1 cellular context compared by ENCODE assay signal in the genomic region with DNA sequence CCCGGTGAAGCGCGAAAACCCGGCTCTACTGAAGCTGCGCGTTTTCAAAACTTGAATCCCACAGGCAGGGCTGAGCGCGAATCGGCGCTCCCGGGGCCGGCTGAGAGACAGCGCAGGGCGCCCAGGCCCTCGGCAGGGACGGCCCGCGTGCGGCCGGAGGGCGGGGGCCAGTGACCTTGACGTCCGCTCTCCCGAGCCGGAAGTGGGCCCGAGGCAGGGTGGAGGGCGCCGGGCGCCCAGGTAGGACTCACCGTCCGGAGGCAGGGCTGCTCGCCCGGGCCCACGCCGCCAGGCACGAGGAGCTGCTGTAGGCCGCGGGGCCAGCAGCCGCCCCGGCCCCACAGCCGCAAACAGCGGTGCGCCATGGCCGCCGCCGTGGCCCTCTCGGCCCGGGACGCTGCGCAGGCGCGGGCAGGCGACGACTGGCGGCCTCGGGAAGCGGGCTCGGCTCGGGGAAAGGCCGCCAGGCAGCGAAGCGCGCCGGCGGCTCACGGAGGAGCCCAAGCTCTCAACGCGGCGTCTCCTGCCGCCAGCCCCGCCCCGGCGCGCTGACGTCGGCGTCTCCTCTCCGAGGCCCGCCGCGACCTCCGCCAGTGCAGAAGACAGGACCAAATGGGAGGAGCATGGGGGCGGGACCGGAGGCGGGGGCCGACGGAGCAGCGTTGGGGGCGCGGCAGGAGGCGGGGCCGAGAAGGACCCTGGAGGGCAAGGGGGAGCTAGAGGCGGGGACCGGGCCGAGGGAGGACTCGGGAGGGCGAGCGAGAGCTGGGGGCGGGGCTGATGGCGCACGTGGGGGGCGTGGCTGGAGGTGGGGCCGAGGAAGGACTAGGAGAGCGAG.
A peak's percentile ranks its signal among the peaks of the same experiment; 100 is the strongest.
TF ChIP-seq lines count a peak whose summit lies in the region.

A gene (minus strand): TSS at position 510 of the 838 bp plus-strand sequence. CDS start 145 bp downstream, at position 365.

TF ChIP-seq in HepG2, 621 proteins besides CTCF, POLR2A, EP300 and RAD21 (continued from another document and continues in another):
- TF ChIP-seq, protein P1, sequence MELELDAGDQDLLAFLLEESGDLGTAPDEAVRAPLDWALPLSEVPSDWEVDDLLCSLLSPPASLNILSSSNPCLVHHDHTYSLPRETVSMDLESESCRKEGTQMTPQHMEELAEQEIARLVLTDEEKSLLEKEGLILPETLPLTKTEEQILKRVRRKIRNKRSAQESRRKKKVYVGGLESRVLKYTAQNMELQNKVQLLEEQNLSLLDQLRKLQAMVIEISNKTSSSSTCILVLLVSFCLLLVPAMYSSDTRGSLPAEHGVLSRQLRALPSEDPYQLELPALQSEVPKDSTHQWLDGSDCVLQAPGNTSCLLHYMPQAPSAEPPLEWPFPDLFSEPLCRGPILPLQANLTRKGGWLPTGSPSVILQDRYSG (CRISPR knock-in tag; IDR thresholded peaks at IDR 0.05), result peak; percentile 59; the same call in 1 of the 2 replicates
- TF ChIP-seq, protein P2, sequence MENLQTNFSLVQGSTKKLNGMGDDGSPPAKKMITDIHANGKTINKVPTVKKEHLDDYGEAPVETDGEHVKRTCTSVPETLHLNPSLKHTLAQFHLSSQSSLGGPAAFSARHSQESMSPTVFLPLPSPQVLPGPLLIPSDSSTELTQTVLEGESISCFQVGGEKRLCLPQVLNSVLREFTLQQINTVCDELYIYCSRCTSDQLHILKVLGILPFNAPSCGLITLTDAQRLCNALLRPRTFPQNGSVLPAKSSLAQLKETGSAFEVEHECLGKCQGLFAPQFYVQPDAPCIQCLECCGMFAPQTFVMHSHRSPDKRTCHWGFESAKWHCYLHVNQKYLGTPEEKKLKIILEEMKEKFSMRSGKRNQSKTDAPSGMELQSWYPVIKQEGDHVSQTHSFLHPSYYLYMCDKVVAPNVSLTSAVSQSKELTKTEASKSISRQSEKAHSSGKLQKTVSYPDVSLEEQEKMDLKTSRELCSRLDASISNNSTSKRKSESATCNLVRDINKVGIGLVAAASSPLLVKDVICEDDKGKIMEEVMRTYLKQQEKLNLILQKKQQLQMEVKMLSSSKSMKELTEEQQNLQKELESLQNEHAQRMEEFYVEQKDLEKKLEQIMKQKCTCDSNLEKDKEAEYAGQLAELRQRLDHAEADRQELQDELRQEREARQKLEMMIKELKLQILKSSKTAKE (CRISPR knock-in tag; IDR thresholded peaks at IDR 0.05; ENCODE audit: borderline replicate concordance), result peak; percentile 52
- TF ChIP-seq THAP11 (CRISPR knock-in tag; IDR thresholded peaks at IDR 0.05) (peak; percentile 35; the same call in 1 of the 2 replicates), JUN (CRISPR knock-in tag; IDR thresholded peaks at IDR 0.05) (no peak; the same call in 1 of the 2 replicates), GATAD1 (CRISPR knock-in tag; IDR thresholded peaks at IDR 0.05) (no peak), ZNF501 (CRISPR knock-in tag; IDR thresholded peaks at IDR 0.05) (no peak), ZNF841 (CRISPR knock-in tag; IDR thresholded peaks at IDR 0.05; ENCODE audit: borderline replicate concordance) (0 out of 2 replicates have a peak, but pooled peaks have one; percentile 27), ZNF101 (CRISPR knock-in tag; IDR thresholded peaks at IDR 0.05; ENCODE audit: borderline replicate concordance, low read depth) (no peak), DPF2 (CRISPR knock-in tag; IDR thresholded peaks at IDR 0.05; ENCODE audit: borderline replicate concordance, low read depth) (no peak), ZNF777 (CRISPR knock-in tag; IDR thresholded peaks at IDR 0.05) (no peak; the same call in none of the 2 replicates), ZNF468 (CRISPR knock-in tag; IDR thresholded peaks at IDR 0.05) (no peak), ATF7 (IDR thresholded peaks at IDR 0.05) (no peak), ATF7 (CRISPR knock-in tag; IDR thresholded peaks at IDR 0.05) (no peak), ZNF235 (CRISPR knock-in tag; IDR thresholded peaks at IDR 0.05; ENCODE audit: borderline replicate concordance) (peak; percentile 57; the same call in 1 of the 2 replicates), NCOR1 (IDR thresholded peaks at IDR 0.05; ENCODE audit: borderline replicate concordance, low read length) (no peak), TOPORS (CRISPR knock-in tag; IDR thresholded peaks at IDR 0.05) (0 out of 2 replicates have a peak, but pooled peaks have one; percentile 32), ZNF292 (CRISPR knock-in tag; IDR thresholded peaks at IDR 0.05; ENCODE audit: borderline replicate concordance, low read depth) (no peak), GFI1 (CRISPR knock-in tag; IDR thresholded peaks at IDR 0.05; ENCODE audit: borderline replicate concordance) (peak; percentile 55; the same call in 1 of the 2 replicates), CBX2 (IDR thresholded peaks at IDR 0.05; ENCODE audit: low read depth, low read length) (no peak), CBX2 (CRISPR knock-in tag; IDR thresholded peaks at IDR 0.05; ENCODE audit: low read depth) (no peak), ZNF567 (CRISPR knock-in tag; IDR thresholded peaks at IDR 0.05; ENCODE audit: borderline replicate concordance) (peak; percentile 95), ISL2 (CRISPR knock-in tag; IDR thresholded peaks at IDR 0.05) (peak; percentile 50; the same call in 1 of the 2 replicates), ZNF510 (CRISPR knock-in tag; IDR thresholded peaks at IDR 0.05; ENCODE audit: low read depth) (0 out of 2 replicates have a peak, but pooled peaks have one; percentile 30)
- TF ChIP-seq, protein P3, sequence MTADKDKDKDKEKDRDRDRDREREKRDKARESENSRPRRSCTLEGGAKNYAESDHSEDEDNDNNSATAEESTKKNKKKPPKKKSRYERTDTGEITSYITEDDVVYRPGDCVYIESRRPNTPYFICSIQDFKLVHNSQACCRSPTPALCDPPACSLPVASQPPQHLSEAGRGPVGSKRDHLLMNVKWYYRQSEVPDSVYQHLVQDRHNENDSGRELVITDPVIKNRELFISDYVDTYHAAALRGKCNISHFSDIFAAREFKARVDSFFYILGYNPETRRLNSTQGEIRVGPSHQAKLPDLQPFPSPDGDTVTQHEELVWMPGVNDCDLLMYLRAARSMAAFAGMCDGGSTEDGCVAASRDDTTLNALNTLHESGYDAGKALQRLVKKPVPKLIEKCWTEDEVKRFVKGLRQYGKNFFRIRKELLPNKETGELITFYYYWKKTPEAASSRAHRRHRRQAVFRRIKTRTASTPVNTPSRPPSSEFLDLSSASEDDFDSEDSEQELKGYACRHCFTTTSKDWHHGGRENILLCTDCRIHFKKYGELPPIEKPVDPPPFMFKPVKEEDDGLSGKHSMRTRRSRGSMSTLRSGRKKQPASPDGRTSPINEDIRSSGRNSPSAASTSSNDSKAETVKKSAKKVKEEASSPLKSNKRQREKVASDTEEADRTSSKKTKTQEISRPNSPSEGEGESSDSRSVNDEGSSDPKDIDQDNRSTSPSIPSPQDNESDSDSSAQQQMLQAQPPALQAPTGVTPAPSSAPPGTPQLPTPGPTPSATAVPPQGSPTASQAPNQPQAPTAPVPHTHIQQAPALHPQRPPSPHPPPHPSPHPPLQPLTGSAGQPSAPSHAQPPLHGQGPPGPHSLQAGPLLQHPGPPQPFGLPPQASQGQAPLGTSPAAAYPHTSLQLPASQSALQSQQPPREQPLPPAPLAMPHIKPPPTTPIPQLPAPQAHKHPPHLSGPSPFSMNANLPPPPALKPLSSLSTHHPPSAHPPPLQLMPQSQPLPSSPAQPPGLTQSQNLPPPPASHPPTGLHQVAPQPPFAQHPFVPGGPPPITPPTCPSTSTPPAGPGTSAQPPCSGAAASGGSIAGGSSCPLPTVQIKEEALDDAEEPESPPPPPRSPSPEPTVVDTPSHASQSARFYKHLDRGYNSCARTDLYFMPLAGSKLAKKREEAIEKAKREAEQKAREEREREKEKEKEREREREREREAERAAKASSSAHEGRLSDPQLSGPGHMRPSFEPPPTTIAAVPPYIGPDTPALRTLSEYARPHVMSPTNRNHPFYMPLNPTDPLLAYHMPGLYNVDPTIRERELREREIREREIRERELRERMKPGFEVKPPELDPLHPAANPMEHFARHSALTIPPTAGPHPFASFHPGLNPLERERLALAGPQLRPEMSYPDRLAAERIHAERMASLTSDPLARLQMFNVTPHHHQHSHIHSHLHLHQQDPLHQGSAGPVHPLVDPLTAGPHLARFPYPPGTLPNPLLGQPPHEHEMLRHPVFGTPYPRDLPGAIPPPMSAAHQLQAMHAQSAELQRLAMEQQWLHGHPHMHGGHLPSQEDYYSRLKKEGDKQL (CRISPR knock-in tag; IDR thresholded peaks at IDR 0.05; ENCODE audit: low read depth), result no peak
- TF ChIP-seq, protein P4, sequence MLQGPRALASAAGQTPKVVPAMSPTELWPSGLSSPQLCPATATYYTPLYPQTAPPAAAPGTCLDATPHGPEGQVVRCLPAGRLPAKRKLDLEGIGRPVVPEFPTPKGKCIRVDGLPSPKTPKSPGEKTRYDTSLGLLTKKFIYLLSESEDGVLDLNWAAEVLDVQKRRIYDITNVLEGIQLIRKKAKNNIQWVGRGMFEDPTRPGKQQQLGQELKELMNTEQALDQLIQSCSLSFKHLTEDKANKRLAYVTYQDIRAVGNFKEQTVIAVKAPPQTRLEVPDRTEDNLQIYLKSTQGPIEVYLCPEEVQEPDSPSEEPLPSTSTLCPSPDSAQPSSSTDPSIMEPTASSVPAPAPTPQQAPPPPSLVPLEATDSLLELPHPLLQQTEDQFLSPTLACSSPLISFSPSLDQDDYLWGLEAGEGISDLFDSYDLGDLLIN (CRISPR knock-in tag; IDR thresholded peaks at IDR 0.05; ENCODE audit: borderline replicate concordance), result no peak
- TF ChIP-seq, protein P5, sequence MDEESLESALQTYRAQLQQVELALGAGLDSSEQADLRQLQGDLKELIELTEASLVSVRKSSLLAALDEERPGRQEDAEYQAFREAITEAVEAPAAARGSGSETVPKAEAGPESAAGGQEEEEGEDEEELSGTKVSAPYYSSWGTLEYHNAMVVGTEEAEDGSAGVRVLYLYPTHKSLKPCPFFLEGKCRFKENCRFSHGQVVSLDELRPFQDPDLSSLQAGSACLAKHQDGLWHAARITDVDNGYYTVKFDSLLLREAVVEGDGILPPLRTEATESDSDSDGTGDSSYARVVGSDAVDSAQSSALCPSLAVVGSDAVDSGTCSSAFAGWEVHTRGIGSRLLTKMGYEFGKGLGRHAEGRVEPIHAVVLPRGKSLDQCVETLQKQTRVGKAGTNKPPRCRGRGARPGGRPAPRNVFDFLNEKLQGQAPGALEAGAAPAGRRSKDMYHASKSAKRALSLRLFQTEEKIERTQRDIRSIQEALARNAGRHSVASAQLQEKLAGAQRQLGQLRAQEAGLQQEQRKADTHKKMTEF (CRISPR knock-in tag; IDR thresholded peaks at IDR 0.05), result 0 out of 2 replicates have a peak, but pooled peaks have one; percentile 44
- TF ChIP-seq, protein P6, sequence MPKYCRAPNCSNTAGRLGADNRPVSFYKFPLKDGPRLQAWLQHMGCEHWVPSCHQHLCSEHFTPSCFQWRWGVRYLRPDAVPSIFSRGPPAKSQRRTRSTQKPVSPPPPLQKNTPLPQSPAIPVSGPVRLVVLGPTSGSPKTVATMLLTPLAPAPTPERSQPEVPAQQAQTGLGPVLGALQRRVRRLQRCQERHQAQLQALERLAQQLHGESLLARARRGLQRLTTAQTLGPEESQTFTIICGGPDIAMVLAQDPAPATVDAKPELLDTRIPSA (CRISPR knock-in tag; IDR thresholded peaks at IDR 0.05; ENCODE audit: borderline replicate concordance), result no peak; the same call in 1 of the 2 replicates
- TF ChIP-seq, protein P7, sequence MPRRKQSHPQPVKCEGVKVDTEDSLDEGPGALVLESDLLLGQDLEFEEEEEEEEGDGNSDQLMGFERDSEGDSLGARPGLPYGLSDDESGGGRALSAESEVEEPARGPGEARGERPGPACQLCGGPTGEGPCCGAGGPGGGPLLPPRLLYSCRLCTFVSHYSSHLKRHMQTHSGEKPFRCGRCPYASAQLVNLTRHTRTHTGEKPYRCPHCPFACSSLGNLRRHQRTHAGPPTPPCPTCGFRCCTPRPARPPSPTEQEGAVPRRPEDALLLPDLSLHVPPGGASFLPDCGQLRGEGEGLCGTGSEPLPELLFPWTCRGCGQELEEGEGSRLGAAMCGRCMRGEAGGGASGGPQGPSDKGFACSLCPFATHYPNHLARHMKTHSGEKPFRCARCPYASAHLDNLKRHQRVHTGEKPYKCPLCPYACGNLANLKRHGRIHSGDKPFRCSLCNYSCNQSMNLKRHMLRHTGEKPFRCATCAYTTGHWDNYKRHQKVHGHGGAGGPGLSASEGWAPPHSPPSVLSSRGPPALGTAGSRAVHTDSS (CRISPR knock-in tag; conservative IDR thresholded peaks at IDR 0.05), result 0 out of 2 replicates have a peak, but pooled peaks have one; percentile 38
- TF ChIP-seq, protein P8, sequence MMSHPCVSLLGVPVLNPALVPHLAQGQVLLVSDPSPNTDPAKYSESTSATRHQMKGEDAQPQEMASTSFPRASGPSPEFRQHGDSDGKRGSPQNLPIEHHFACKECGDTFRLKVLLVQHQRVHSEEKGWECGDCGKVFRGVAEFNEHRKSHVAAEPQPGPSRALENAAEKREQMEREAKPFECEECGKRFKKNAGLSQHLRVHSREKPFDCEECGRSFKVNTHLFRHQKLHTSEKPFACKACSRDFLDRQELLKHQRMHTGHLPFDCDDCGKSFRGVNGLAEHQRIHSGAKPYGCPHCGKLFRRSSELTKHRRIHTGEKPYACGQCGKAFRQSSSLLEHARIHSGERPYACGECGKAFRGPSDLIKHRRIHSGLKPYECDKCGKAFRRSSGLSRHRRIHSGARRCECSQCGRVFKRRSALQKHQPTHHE (CRISPR knock-in tag; IDR thresholded peaks at IDR 0.05; ENCODE audit: borderline replicate concordance), result no peak
- TF ChIP-seq, protein P9, sequence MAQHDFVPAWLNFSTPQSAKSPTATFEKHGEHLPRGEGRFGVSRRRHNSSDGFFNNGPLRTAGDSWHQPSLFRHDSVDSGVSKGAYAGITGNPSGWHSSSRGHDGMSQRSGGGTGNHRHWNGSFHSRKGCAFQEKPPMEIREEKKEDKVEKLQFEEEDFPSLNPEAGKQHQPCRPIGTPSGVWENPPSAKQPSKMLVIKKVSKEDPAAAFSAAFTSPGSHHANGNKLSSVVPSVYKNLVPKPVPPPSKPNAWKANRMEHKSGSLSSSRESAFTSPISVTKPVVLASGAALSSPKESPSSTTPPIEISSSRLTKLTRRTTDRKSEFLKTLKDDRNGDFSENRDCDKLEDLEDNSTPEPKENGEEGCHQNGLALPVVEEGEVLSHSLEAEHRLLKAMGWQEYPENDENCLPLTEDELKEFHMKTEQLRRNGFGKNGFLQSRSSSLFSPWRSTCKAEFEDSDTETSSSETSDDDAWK (CRISPR knock-in tag; IDR thresholded peaks at IDR 0.05), result no peak
- TF ChIP-seq, protein P10, sequence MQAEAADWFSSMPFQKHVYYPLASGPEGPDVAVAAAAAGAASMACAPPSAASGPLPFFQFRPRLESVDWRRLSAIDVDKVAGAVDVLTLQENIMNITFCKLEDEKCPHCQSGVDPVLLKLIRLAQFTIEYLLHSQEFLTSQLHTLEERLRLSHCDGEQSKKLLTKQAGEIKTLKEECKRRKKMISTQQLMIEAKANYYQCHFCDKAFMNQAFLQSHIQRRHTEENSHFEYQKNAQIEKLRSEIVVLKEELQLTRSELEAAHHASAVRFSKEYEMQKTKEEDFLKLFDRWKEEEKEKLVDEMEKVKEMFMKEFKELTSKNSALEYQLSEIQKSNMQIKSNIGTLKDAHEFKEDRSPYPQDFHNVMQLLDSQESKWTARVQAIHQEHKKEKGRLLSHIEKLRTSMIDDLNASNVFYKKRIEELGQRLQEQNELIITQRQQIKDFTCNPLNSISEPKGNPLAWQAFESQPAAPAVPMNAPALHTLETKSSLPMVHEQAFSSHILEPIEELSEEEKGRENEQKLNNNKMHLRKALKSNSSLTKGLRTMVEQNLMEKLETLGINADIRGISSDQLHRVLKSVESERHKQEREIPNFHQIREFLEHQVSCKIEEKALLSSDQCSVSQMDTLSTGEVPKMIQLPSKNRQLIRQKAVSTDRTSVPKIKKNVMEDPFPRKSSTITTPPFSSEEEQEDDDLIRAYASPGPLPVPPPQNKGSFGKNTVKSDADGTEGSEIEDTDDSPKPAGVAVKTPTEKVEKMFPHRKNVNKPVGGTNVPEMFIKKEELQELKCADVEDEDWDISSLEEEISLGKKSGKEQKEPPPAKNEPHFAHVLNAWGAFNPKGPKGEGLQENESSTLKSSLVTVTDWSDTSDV (CRISPR knock-in tag; IDR thresholded peaks at IDR 0.05), result peak; percentile 79; the same call in 1 of the 2 replicates
